In genomic region chr4:99219479-99219878, GRCh38 we compare ENCODE assay signal across 19 cellular contexts. TPM values are rescaled to one million over a fixed set of nuclear protein-coding genes. Genes with fewer than 3 reads are reported as not detected.
DNase-seq lines count a peak whose midpoint lies in the region; ATAC-seq and TF ChIP-seq lines count a peak whose summit lies in the region.
"Had no signal": no experiment of that assay in that cellular context is flagged by ENCODE, and none has a peak within 500 bp of the region (broad histone marks: within the 10 kb centered on the region; RNA-seq: fewer than 3 reads in every experiment).

No MANE protein-coding gene starts in this region.

- no peak for DNase-seq in colonic mucosa
- DNase-seq in NCI-H524 treated with DMSO at 0.1 percent for 48 hours (lab: John Stamatoyannopoulos, UW), result no peak
- DNase-seq in NCI-H226, result no peak
- no peak for DNase-seq in esophagus muscularis mucosa (ENCODE audit: extremely low spot score)
- DNase-seq in foreskin melanocyte, result no peak
- DNase-seq: activated B cell treated with CpG ODN at 0.5 μM for 24 hours; heart right ventricle; NCI-H1048; NCI-H2227 treated with DMSO at 0.1 percent for 48 hours; stimulated activated CD4-positive, alpha-beta T cell treated with anti-CD3 and anti-CD28 coated beads, Interleukin-4, amount 100 ng/mL, for 1 hour; uterus had no signal

- no peak for TF ChIP-seq EP300 in esophagus muscularis mucosa (IDR thresholded peaks at IDR 0.05)

- H3K9ac ChIP-seq in colonic mucosa (ENCODE audit: low read depth in 2 of 2, low read length in 2 of 2), result no peak overlapping the region

- ATAC-seq in GM18519 (IDR thresholded peaks at IDR 0.05; ENCODE audit: low FRiP score, unreplicated experiment) (peak; percentile 73), GM21526 (IDR thresholded peaks at IDR 0.05; ENCODE audit: low FRiP score, unreplicated experiment) (peak; percentile 88), HG03139 (IDR thresholded peaks at IDR 0.05; ENCODE audit: unreplicated experiment) (peak; percentile 81)
- ATAC-seq: activated naive CD4-positive, alpha-beta T cell treated with anti-CD3 and anti-CD28 coated beads, Interleukin-2, amount 50 U/mL, for 72 hours; heart right ventricle; natural killer cell treated with Interleukin-12 subunit alpha and Interleukin-12 subunit beta and Interleukin-15 and Interleukin-18, amount 100 ng/mL, for 72 hours; Panc1 had no signal

- H3K4me3 ChIP-seq in colonic mucosa, result no peak overlapping the region
- no peak overlapping the region for H3K4me3 ChIP-seq in esophagus muscularis mucosa
- H3K4me3 ChIP-seq: heart right ventricle, right atrium auricular region, uterus had no signal

- no peaks in the 10 kb centered on the region for H3K9me3 ChIP-seq in colonic mucosa
- H3K9me3 ChIP-seq in esophagus muscularis mucosa, result no peaks in the 10 kb centered on the region
- H3K9me3 ChIP-seq: right atrium auricular region, uterus had no signal

- H3K36me3 ChIP-seq in colonic mucosa (no peaks in the 10 kb centered on the region), esophagus muscularis mucosa (no peaks in the 10 kb centered on the region)
- H3K36me3 ChIP-seq: heart right ventricle, right atrium auricular region, uterus had no signal

- intact Hi-C loops in colonic mucosa (cut with DNase I), result no loop called here
- intact Hi-C loops in esophagus muscularis mucosa (cut with DNase I), result no loop called here

- WGBS in esophagus muscularis mucosa, result 72% methylated on average over 1 of the region's 1 CpG

- TF ChIP-seq POLR2A in esophagus muscularis mucosa (IDR thresholded peaks at IDR 0.05; ENCODE audit: low read depth), result no peak

- H3K27ac ChIP-seq in colonic mucosa (peak overlapping the region; percentile 56), esophagus muscularis mucosa (replicated peaks in 1 of 4) (no peak overlapping the region)
- H3K27ac ChIP-seq: heart right ventricle, right atrium auricular region, uterus had no signal

- TF ChIP-seq CTCF in colonic mucosa (IDR thresholded peaks at IDR 0.05), result no peak
- TF ChIP-seq CTCF in esophagus muscularis mucosa (IDR thresholded peaks at IDR 0.05), result no peak

- peaks cover 7% of the 10 kb centered on the region for H3K4me1 ChIP-seq in colonic mucosa
- H3K4me1 ChIP-seq in esophagus muscularis mucosa, result peaks cover 0 to 13% (median 8%) of the 10 kb centered on the region in 4 donors
- H3K4me1 ChIP-seq: heart right ventricle, right atrium auricular region, uterus had no signal

- H3K27me3 ChIP-seq in colonic mucosa (no peaks in the 10 kb centered on the region), esophagus muscularis mucosa (no peaks in the 10 kb centered on the region)
- H3K27me3 ChIP-seq: heart right ventricle, right atrium auricular region, uterus had no signal

RNA-seq across cellular contexts. Expression of gene ADH6, which starts 0.4 kb away (rescaled TPM):
- total RNA-seq in colonic mucosa (10 to 100 TPM; 17.6 to 24.5 TPM), esophagus muscularis mucosa (not detected)
- total RNA-seq: activated B cell treated with CpG ODN at 0.5 μM for 24 hours; activated naive CD4-positive, alpha-beta T cell treated with anti-CD3 and anti-CD28 coated beads, Interleukin-2, amount 50 U/mL, for 72 hours; cardiac septum; natural killer cell treated with Interleukin-12 subunit alpha and Interleukin-12 subunit beta and Interleukin-15 and Interleukin-18, amount 100 ng/mL, for 72 hours had no signal

Comparison
In these comparisons a context has a peak if more than half of its experiments do, and no peak if none do; other contexts are left out.
1. RNA of gene ADH6, which starts 0.4 kb away (total RNA-seq): 17.6 to 24.5 TPM in colonic mucosa; not detected in esophagus muscularis mucosa; every median in the first group is over 10 times any median in the second.
2. Peak in every context shown above with its lines, with median percentiles within 50 percentile points of each other: ATAC-seq.